1 cellular context compared by ENCODE assay signal in the genomic region with DNA sequence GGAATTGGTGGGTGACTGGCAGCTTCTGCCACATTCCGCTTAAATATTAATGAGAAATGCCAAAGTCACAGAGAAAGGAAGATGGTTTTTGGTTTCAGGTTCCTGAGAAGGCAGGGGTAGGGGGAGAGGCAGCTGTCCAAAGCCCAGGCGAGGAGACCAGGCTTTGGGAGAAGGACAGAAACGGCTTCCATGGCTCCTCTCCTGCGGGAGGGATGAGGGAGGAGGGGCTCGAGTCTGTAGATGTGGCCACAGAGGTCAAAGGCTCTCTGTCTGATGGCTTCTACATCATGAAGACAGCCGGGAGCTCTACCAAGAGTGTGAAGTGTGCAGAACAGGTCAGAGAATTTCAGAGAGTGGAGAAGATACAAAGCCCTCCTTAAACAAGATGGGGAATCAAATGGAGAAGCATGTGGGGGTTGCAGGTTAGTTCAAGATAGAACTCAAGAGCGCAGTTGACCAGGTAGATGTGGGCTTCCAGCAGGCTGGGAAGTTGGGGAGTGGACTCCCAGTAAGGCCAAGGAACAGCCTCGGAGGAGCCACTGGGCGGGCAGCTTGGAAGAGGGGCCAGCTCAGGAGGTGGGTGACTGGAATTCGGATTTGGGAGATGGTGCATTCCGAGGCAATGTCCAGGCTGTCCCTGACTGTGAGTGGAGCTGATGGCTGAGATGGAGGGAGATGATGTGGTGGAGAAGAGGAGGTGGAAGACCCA.
TF ChIP-seq lines count a peak whose summit lies in the region.

No MANE protein-coding gene starts in this region.

TF ChIP-seq in H1, 55 proteins besides CTCF, POLR2A, EP300 and RAD21 (continued from another document):
- TF ChIP-seq, protein P1, sequence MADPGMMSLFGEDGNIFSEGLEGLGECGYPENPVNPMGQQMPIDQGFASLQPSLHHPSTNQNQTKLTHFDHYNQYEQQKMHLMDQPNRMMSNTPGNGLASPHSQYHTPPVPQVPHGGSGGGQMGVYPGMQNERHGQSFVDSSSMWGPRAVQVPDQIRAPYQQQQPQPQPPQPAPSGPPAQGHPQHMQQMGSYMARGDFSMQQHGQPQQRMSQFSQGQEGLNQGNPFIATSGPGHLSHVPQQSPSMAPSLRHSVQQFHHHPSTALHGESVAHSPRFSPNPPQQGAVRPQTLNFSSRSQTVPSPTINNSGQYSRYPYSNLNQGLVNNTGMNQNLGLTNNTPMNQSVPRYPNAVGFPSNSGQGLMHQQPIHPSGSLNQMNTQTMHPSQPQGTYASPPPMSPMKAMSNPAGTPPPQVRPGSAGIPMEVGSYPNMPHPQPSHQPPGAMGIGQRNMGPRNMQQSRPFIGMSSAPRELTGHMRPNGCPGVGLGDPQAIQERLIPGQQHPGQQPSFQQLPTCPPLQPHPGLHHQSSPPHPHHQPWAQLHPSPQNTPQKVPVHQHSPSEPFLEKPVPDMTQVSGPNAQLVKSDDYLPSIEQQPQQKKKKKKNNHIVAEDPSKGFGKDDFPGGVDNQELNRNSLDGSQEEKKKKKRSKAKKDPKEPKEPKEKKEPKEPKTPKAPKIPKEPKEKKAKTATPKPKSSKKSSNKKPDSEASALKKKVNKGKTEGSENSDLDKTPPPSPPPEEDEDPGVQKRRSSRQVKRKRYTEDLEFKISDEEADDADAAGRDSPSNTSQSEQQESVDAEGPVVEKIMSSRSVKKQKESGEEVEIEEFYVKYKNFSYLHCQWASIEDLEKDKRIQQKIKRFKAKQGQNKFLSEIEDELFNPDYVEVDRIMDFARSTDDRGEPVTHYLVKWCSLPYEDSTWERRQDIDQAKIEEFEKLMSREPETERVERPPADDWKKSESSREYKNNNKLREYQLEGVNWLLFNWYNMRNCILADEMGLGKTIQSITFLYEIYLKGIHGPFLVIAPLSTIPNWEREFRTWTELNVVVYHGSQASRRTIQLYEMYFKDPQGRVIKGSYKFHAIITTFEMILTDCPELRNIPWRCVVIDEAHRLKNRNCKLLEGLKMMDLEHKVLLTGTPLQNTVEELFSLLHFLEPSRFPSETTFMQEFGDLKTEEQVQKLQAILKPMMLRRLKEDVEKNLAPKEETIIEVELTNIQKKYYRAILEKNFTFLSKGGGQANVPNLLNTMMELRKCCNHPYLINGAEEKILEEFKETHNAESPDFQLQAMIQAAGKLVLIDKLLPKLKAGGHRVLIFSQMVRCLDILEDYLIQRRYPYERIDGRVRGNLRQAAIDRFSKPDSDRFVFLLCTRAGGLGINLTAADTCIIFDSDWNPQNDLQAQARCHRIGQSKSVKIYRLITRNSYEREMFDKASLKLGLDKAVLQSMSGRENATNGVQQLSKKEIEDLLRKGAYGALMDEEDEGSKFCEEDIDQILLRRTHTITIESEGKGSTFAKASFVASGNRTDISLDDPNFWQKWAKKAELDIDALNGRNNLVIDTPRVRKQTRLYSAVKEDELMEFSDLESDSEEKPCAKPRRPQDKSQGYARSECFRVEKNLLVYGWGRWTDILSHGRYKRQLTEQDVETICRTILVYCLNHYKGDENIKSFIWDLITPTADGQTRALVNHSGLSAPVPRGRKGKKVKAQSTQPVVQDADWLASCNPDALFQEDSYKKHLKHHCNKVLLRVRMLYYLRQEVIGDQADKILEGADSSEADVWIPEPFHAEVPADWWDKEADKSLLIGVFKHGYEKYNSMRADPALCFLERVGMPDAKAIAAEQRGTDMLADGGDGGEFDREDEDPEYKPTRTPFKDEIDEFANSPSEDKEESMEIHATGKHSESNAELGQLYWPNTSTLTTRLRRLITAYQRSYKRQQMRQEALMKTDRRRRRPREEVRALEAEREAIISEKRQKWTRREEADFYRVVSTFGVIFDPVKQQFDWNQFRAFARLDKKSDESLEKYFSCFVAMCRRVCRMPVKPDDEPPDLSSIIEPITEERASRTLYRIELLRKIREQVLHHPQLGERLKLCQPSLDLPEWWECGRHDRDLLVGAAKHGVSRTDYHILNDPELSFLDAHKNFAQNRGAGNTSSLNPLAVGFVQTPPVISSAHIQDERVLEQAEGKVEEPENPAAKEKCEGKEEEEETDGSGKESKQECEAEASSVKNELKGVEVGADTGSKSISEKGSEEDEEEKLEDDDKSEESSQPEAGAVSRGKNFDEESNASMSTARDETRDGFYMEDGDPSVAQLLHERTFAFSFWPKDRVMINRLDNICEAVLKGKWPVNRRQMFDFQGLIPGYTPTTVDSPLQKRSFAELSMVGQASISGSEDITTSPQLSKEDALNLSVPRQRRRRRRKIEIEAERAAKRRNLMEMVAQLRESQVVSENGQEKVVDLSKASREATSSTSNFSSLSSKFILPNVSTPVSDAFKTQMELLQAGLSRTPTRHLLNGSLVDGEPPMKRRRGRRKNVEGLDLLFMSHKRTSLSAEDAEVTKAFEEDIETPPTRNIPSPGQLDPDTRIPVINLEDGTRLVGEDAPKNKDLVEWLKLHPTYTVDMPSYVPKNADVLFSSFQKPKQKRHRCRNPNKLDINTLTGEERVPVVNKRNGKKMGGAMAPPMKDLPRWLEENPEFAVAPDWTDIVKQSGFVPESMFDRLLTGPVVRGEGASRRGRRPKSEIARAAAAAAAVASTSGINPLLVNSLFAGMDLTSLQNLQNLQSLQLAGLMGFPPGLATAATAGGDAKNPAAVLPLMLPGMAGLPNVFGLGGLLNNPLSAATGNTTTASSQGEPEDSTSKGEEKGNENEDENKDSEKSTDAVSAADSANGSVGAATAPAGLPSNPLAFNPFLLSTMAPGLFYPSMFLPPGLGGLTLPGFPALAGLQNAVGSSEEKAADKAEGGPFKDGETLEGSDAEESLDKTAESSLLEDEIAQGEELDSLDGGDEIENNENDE (IDR thresholded peaks at IDR 0.05; ENCODE audit: insufficient replicate concordance, low read length), result no peak
- TF ChIP-seq TCF12 (IDR thresholded peaks at IDR 0.05; ENCODE audit: low read depth, low read length) (no peak), PHF8 (conservative IDR thresholded peaks at IDR 0.05; ENCODE audit: low read depth, low read length) (no peak), JUND (IDR thresholded peaks at IDR 0.05; ENCODE audit: low read length) (no peak), GTF2F1 (IDR thresholded peaks at IDR 0.05; ENCODE audit: borderline replicate concordance, low read depth, low read length) (no peak), BCL11A (IDR thresholded peaks at IDR 0.05; ENCODE audit: low read depth in 2 of 2, low read length in 2 of 2) (no peak), TAF7 (optimal IDR thresholded peaks at IDR 0.05; ENCODE audit: borderline replicate concordance, low read depth, low read length) (no peak), SRF (IDR thresholded peaks at IDR 0.05; ENCODE audit: low read depth, low read length) (no peak), SIX5 (IDR thresholded peaks at IDR 0.05; ENCODE audit: low read depth, low read length) (no peak)
